17 cellular contexts compared by ENCODE assay signal in the genomic region with DNA sequence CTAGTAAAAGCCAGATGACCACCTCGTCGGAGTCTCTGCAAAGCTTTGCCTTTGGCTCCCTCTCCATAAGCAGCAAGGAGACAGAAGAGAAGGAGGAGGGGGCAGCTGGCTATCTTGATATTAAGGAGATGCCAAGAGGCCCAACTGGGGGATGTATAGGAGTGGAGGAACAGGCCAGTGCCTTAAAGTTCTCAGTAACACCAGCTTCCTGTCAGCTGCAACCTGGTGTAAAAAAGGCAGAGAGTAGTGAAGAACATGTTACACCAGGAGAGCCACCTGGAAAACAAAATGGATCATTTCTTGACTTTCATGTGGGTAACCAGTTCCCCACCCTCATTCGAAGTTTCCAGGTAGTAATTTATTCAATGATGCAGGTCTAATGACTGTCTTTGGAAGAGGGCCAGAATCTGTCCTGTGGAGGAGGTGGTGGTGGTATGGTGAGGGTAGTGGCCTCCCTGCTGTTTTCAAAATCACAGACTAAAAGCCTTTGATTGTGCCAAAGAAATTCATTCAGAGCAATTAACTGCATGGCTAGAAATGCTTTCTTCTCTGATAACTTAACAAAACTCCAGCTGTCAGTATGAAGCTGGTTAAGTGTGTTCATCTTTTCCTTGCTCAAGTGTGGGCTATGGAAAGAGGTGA. TPM values are rescaled to one million over a fixed set of nuclear protein-coding genes. Genes with fewer than 3 reads are reported as not detected.
DNase-seq lines count a peak whose midpoint lies in the region; ATAC-seq and TF ChIP-seq lines count a peak whose summit lies in the region.
"Had no signal": no experiment of that assay in that cellular context is flagged by ENCODE, and none has a peak within 500 bp of the region (broad histone marks: within the 10 kb centered on the region; RNA-seq: fewer than 3 reads in every experiment).

No MANE protein-coding gene starts in this region.

- peak overlapping the region; percentile 57 for H3K27ac Mint-ChIP-seq in CD8-positive, alpha-beta T cell
- no peak overlapping the region for H3K27ac Mint-ChIP-seq in activated naive CD4-positive, alpha-beta T cell treated with anti-CD3 and anti-CD28 coated beads, Interleukin-2, amount 10 ng/mL, durations not matched to agents 7 days and 5 days
- H3K27ac Mint-ChIP-seq: T-helper 1 cell treated with Interleukin-12 subunit alpha and Interleukin-12 subunit beta and Interleukin-4 antibody, amounts not matched to agents 30 μg/mL and 1 μg/mL, for 36 hours had no signal

- ATAC-seq in CD8-positive, alpha-beta T cell, result no peak
- no peak for ATAC-seq in GM18873 (IDR thresholded peaks at IDR 0.05; ENCODE audit: low FRiP score, unreplicated experiment)
- ATAC-seq: psoas muscle had no signal

- H3K27me3 ChIP-seq in CD8-positive, alpha-beta T cell (ENCODE audit: insufficient read depth, low read length), result no peaks in the 10 kb centered on the region
- no peaks in the 10 kb centered on the region for H3K27me3 ChIP-seq in ectodermal cell (ENCODE audit: control insufficient read depth, insufficient read depth, low read length, poor library complexity, severe bottlenecking)
- H3K27me3 ChIP-seq: suprapubic skin had no signal

- no peak overlapping the region for H3K4me3 Mint-ChIP-seq in CD8-positive, alpha-beta T cell
- no peak overlapping the region for H3K4me3 Mint-ChIP-seq in activated naive CD4-positive, alpha-beta T cell treated with anti-CD3 and anti-CD28 coated beads, Interleukin-2, amount 10 ng/mL, durations not matched to agents 7 days and 5 days
- H3K4me3 Mint-ChIP-seq: T-helper 1 cell treated with Interleukin-12 subunit alpha and Interleukin-12 subunit beta and Interleukin-4 antibody, amounts not matched to agents 30 μg/mL and 1 μg/mL, for 36 hours had no signal

- peaks cover 2% of the 10 kb centered on the region for H3K4me1 Mint-ChIP-seq in CD8-positive, alpha-beta T cell (ENCODE audit: low read depth)
- H3K4me1 Mint-ChIP-seq in activated naive CD4-positive, alpha-beta T cell treated with anti-CD3 and anti-CD28 coated beads, Interleukin-2, amount 10 ng/mL, durations not matched to agents 7 days and 5 days, result no peaks in the 10 kb centered on the region

- no peaks in the 10 kb centered on the region for H3K4me1 ChIP-seq in CD8-positive, alpha-beta T cell (ENCODE audit: insufficient read depth, low read length)
- H3K4me1 ChIP-seq in ectodermal cell (ENCODE audit: control insufficient read depth, insufficient read depth, low read length), result peaks cover 11% of the 10 kb centered on the region
- H3K4me1 ChIP-seq: psoas muscle, suprapubic skin had no signal

- no peaks in the 10 kb centered on the region for H3K27me3 Mint-ChIP-seq in CD8-positive, alpha-beta T cell (ENCODE audit: low read depth)
- no peaks in the 10 kb centered on the region for H3K27me3 Mint-ChIP-seq in activated naive CD4-positive, alpha-beta T cell treated with anti-CD3 and anti-CD28 coated beads, Interleukin-2, amount 10 ng/mL, durations not matched to agents 7 days and 5 days

- no peak overlapping the region for H3K4me3 ChIP-seq in CD8-positive, alpha-beta T cell (ENCODE audit: low read depth, low read length)
- no peak overlapping the region for H3K4me3 ChIP-seq in Jurkat, Clone E6-1 (ENCODE audit: low read length)
- H3K4me3 ChIP-seq in ectodermal cell (ENCODE audit: insufficient read depth, low read depth, low read length), result no peak overlapping the region
- H3K4me3 ChIP-seq in foreskin fibroblast (ENCODE audit: low read depth in 1 of 2, low read length in 2 of 2), result no peak overlapping the region
- H3K4me3 ChIP-seq: psoas muscle, suprapubic skin had no signal

- DNase-seq in CD8-positive, alpha-beta T cell, result no peak
- DNase-seq in Jurkat, Clone E6-1 (ENCODE audit: low read depth, low spot score), result peak; percentile 18
- DNase-seq in NCI-H2227 treated with DMSO at 0.1 percent for 48 hours (lab: John Stamatoyannopoulos, UW) (peak; percentile 88), foreskin fibroblast (no peak)
- no peak for DNase-seq in activated naive CD4-positive, alpha-beta T cell treated with anti-CD3 and anti-CD28 coated beads, Interleukin-2, amount 10 ng/mL, durations not matched to agents 7 days and 5 days
- no peak for DNase-seq in effector CD4-positive, alpha-beta T cell
- DNase-seq: activated CD4-positive, alpha-beta T cell treated with anti-CD3 and anti-CD28 coated beads for 4 hours; activated T-cell treated with anti-CD3 and anti-CD28 coated beads, Interleukin-2, amount 50 U/mL, for 1 hour; amygdala; EL; NCI-H510A treated with DMSO at 0.1 percent for 48 hours; psoas muscle had no signal

- TF ChIP-seq CTCF in CD8-positive, alpha-beta T cell (IDR thresholded peaks at IDR 0.05), result no peak
- TF ChIP-seq CTCF in foreskin fibroblast (IDR thresholded peaks at IDR 0.05; ENCODE audit: low read depth, low read length), result no peak

- no peaks in the 10 kb centered on the region for H3K9me3 ChIP-seq in CD8-positive, alpha-beta T cell (ENCODE audit: low read length)
- H3K9me3 ChIP-seq in ectodermal cell (ENCODE audit: control insufficient read depth, low read length), result no peaks in the 10 kb centered on the region
- H3K9me3 ChIP-seq: psoas muscle, suprapubic skin had no signal

- no peak overlapping the region for H3K27ac ChIP-seq in CD8-positive, alpha-beta T cell (ENCODE audit: low read depth, low read length)
- H3K27ac ChIP-seq in ectodermal cell (ENCODE audit: insufficient read depth, low read depth, low read length, poor library complexity, severe bottlenecking), result peak overlapping the region; percentile 63
- H3K27ac ChIP-seq: epithelial cell of prostate, psoas muscle, suprapubic skin had no signal

- CTCF ChIA-PET in CD8-positive, alpha-beta T cell (lab: Charles Lee), result interaction anchor here (1.2 to 1.4 kb wide), 2 partner anchors 23 to 219 kb away, joined by 3 to 5 read pairs; no protein-coding TSS in a partner anchor
- CTCF ChIA-PET in activated naive CD4-positive, alpha-beta T cell treated with anti-CD3 and anti-CD28 coated beads, Interleukin-2, amount 10 ng/mL, durations not matched to agents 7 days and 5 days (lab: Charles Lee), result no interaction called here

- peaks cover 80% of the 10 kb centered on the region for H3K36me3 Mint-ChIP-seq in CD8-positive, alpha-beta T cell
- peaks cover 59% of the 10 kb centered on the region for H3K36me3 Mint-ChIP-seq in activated naive CD4-positive, alpha-beta T cell treated with anti-CD3 and anti-CD28 coated beads, Interleukin-2, amount 10 ng/mL, durations not matched to agents 7 days and 5 days

- H3K36me3 ChIP-seq in CD8-positive, alpha-beta T cell (ENCODE audit: insufficient read depth, low read length), result peaks cover 48% of the 10 kb centered on the region
- peaks cover 15% of the 10 kb centered on the region for H3K36me3 ChIP-seq in ectodermal cell (ENCODE audit: control insufficient read depth, insufficient read depth, low read length)

- intact Hi-C loops in CD8-positive, alpha-beta T cell (cut with DNase I, micrococcal nuclease), result no loop called here

- WGBS in ectodermal cell, 2 experiments, result 72% methylated on average over 3 of the region's 3 CpGs

- peaks cover 5% of the 10 kb centered on the region for H3K9me3 Mint-ChIP-seq in CD8-positive, alpha-beta T cell
- peaks cover 3% of the 10 kb centered on the region for H3K9me3 Mint-ChIP-seq in activated naive CD4-positive, alpha-beta T cell treated with anti-CD3 and anti-CD28 coated beads, Interleukin-2, amount 10 ng/mL, durations not matched to agents 7 days and 5 days

- POLR2A ChIA-PET in CD8-positive, alpha-beta T cell (lab: Charles Lee), result no interaction called here

RNA-seq across cellular contexts. Expression of a gene that starts 27.3 kb away (rescaled TPM):
- total RNA-seq in CD8-positive, alpha-beta T cell, result not detected
- not detected for polyA plus RNA-seq in Jurkat, Clone E6-1 (2012; ENCODE audit: insufficient read depth, insufficient read length)
- polyA plus RNA-seq in ectodermal cell (2013, experiment 1 of 4), result 1.3 TPM
- 1.1 TPM for polyA plus RNA-seq in ectodermal cell (2013, experiment 2 of 4)
- 0.85 TPM for polyA plus RNA-seq in ectodermal cell (2013, experiment 3 of 4)
- polyA plus RNA-seq in ectodermal cell (2013, experiment 4 of 4), result 1.0 TPM

Comparison
In these comparisons a context has a peak if more than half of its experiments do, and no peak if none do; other contexts are left out.
1. DNase-seq: peak in Jurkat, Clone E6-1 (single experiment) and NCI-H2227 treated with DMSO at 0.1 percent for 48 hours (single experiment); none in CD8-positive, alpha-beta T cell (0 of 7), foreskin fibroblast (0 of 2), activated naive CD4-positive, alpha-beta T cell treated with anti-CD3 and anti-CD28 coated beads, Interleukin-2, amount 10 ng/mL, durations not matched to agents 7 days and 5 days (single experiment) and effector CD4-positive, alpha-beta T cell (single experiment).